Comparison of ENCODE assay signal across 19 cellular contexts in the genomic region with DNA sequence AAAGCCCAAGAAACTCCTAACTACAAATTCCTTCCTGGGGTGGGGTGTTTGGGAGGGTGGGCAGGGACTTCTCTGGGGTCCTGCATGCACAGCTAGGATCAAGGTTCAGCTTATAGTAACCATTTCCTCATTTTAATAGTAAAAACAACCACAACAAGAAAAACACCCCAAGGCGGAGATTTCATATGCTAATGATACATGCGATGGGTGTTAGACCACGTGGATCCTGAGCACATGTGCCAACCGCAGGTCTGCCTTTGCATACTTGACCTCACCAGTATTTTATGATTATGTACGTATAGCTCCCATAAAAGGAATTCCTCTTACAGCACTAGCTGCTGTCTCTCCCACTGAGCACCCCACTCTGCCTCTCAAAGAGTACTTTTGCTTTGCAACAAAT. TPM values are rescaled to one million over a fixed set of nuclear protein-coding genes. Genes with fewer than 3 reads are reported as not detected.
DNase-seq lines count a peak whose midpoint lies in the region; ATAC-seq, FAIRE-seq and TF ChIP-seq lines count a peak whose summit lies in the region.
"Had no signal": no experiment of that assay in that cellular context is flagged by ENCODE, and none has a peak within 500 bp of the region (broad histone marks: within the 10 kb centered on the region; RNA-seq: fewer than 3 reads in every experiment).

No MANE protein-coding gene starts in this region.

- peaks cover 0 to 17% (median 1%) of the 10 kb centered on the region in 11 donors for H3K9me3 Mint-ChIP-seq in naive thymus-derived CD4-positive, alpha-beta T cell

- H3K27me3 ChIP-seq in naive thymus-derived CD4-positive, alpha-beta T cell (ENCODE audit: control insufficient read depth in 2 of 2, insufficient read depth in 2 of 2, low read length in 2 of 2) = no peaks in the 10 kb centered on the region

- ATAC-seq in naive thymus-derived CD4-positive, alpha-beta T cell = peak; percentile 36
- ATAC-seq in HG02970 (IDR thresholded peaks at IDR 0.05; ENCODE audit: low FRiP score, unreplicated experiment) = no peak
- no peak for ATAC-seq in HG02981 (IDR thresholded peaks at IDR 0.05; ENCODE audit: unreplicated experiment)
- ATAC-seq: GM23338 had no signal

- no peak for TF ChIP-seq POLR2A in GM12891 (IDR thresholded peaks at IDR 0.05; ENCODE audit: low read depth, low read length)

- no peak overlapping the region for H3K4me3 Mint-ChIP-seq in naive thymus-derived CD4-positive, alpha-beta T cell
- H3K4me3 Mint-ChIP-seq: GM23338 had no signal

- H3K4me3 ChIP-seq in SK-N-MC = peak overlapping the region; percentile 61
- no peak overlapping the region for H3K4me3 ChIP-seq in naive thymus-derived CD4-positive, alpha-beta T cell (ENCODE audit: low read length)
- H3K4me3 ChIP-seq: GM23338 had no signal

- peaks cover 0 to 7% (median 2%) of the 10 kb centered on the region in 5 donors for H3K36me3 Mint-ChIP-seq in naive thymus-derived CD4-positive, alpha-beta T cell

- POLR2A ChIA-PET in naive thymus-derived CD4-positive, alpha-beta T cell (lab: Charles Lee) = no interaction called here

- CTCF ChIA-PET in naive thymus-derived CD4-positive, alpha-beta T cell (lab: Charles Lee) = no interaction called here

- H3K9me3 ChIP-seq in SK-N-MC (ENCODE audit: low read depth, low read length) = peaks cover 6% of the 10 kb centered on the region; the same call in 1 of the 2 replicates
- H3K9me3 ChIP-seq in naive thymus-derived CD4-positive, alpha-beta T cell (ENCODE audit: control insufficient read depth in 2 of 3, low read length in 3 of 3) = no peaks in the 10 kb centered on the region
- H3K9me3 ChIP-seq: BE2C had no signal

- peaks cover 0 to 15% (median 0%) of the 10 kb centered on the region in 5 donors for H3K27me3 Mint-ChIP-seq in naive thymus-derived CD4-positive, alpha-beta T cell

- H3K4me1 ChIP-seq in naive thymus-derived CD4-positive, alpha-beta T cell (ENCODE audit: control insufficient read depth in 2 of 2, insufficient read depth in 2 of 2, low read length in 2 of 2) = peaks cover 5 to 7% of the 10 kb centered on the region in 2 donors
- H3K4me1 ChIP-seq: BE2C had no signal

- H3K36me3 ChIP-seq in SK-N-MC (ENCODE audit: insufficient read depth, low read length) = peaks cover under 1% of the 10 kb centered on the region; the same call in 1 of the 2 replicates
- H3K36me3 ChIP-seq in naive thymus-derived CD4-positive, alpha-beta T cell (ENCODE audit: control insufficient read depth in 2 of 3, insufficient read depth in 3 of 3, low read length in 3 of 3) = no peaks in the 10 kb centered on the region
- H3K36me3 ChIP-seq: BE2C had no signal

- DNase-seq in GM12891 (ENCODE audit: insufficient read length, low spot score) (no peak), NCI-H1048 (lab: John Stamatoyannopoulos, UW) (peak; percentile 47), SK-N-MC (ENCODE audit: low read depth, low spot score) (peak; percentile 75), D721Med (ENCODE audit: insufficient read length, low spot score) (no peak), NCI-H510A treated with DMSO at 0.1 percent for 48 hours (lab: John Stamatoyannopoulos, UW) (no peak)
- DNase-seq in naive thymus-derived CD4-positive, alpha-beta T cell = no peak
- DNase-seq: BE2C; DMS153; NCI-H1436; NCI-H2081; NCI-H524 treated with DMSO at 0.1 percent for 48 hours; NK-92 treated with Interleukin-12 subunit alpha and Interleukin-12 subunit beta, amount 100 ng/mL, for 24 hours; SHP77 had no signal

- FAIRE-seq in GM12891 (lab: Jason Lieb, UNC) = no peak
- no peak for FAIRE-seq in D721Med (lab: Jason Lieb, UNC)

- no peak for TF ChIP-seq CTCF in D721Med (IDR thresholded peaks at IDR 0.05; ENCODE audit: insufficient read depth, missing control alignments)

- H3K9ac ChIP-seq in SK-N-MC (ENCODE audit: insufficient read length) = peak overlapping the region; percentile 6

- H3K27ac ChIP-seq in SK-N-MC = peak overlapping the region; percentile 43; the same call in 1 of the 2 replicates
- H3K27ac ChIP-seq in naive thymus-derived CD4-positive, alpha-beta T cell (ENCODE audit: low read depth, low read length) = no peak overlapping the region
- H3K27ac ChIP-seq: HL-60 had no signal

- H3K4me1 Mint-ChIP-seq in naive thymus-derived CD4-positive, alpha-beta T cell = peaks cover 4 to 40% (median 29%) of the 10 kb centered on the region in 7 donors

- intact Hi-C loops in naive thymus-derived CD4-positive, alpha-beta T cell (cut with micrococcal nuclease) = no loop called here

- no peak overlapping the region for H3K27ac Mint-ChIP-seq in naive thymus-derived CD4-positive, alpha-beta T cell

TF ChIP-seq in GM12891, 5 proteins besides CTCF, POLR2A, EP300 and RAD21:
- TF ChIP-seq POLR2AphosphoS5 (IDR thresholded peaks at IDR 0.05; ENCODE audit: low read depth, low read length) (no peak), SPI1 (IDR thresholded peaks at IDR 0.05; ENCODE audit: low read depth, low read length) (0 out of 2 replicates have a peak, but pooled peaks have one; percentile 7)
TF ChIP-seq in GM12891: peak in this region for 1.

RNA-seq across cellular contexts. Expression of a gene that starts 1.9 kb away (rescaled TPM):
- polyA plus RNA-seq in GM12891 (2012; ENCODE audit: low read depth, missing spikeins) = not detected
- total RNA-seq in naive thymus-derived CD4-positive, alpha-beta T cell = not detected
- not detected for polyA plus RNA-seq in naive thymus-derived CD4-positive, alpha-beta T cell
- total RNA-seq: G401; GM23338; T-helper 2 cell treated with Interferon-gamma antibody and Interleukin-4, amounts not matched to agents 100 ng/mL and 5 ng/mL, for 36 hours had no signal
- polyA plus RNA-seq: GM23338 had no signal

RNA-seq across cellular contexts. Expression of a gene that starts 7.7 kb away (rescaled TPM):
- polyA plus RNA-seq in GM12891 (2012; ENCODE audit: low read depth, missing spikeins) = not detected
- not detected for total RNA-seq in naive thymus-derived CD4-positive, alpha-beta T cell
- not detected for polyA plus RNA-seq in naive thymus-derived CD4-positive, alpha-beta T cell
- total RNA-seq: G401; GM23338; T-helper 2 cell treated with Interferon-gamma antibody and Interleukin-4, amounts not matched to agents 100 ng/mL and 5 ng/mL, for 36 hours had no signal
- polyA plus RNA-seq: GM23338 had no signal

RNA-seq across cellular contexts. Expression of a gene that starts 11.1 kb away (rescaled TPM):
- polyA plus RNA-seq in GM12891 (2012; ENCODE audit: low read depth, missing spikeins) = not detected
- total RNA-seq in naive thymus-derived CD4-positive, alpha-beta T cell = not detected
- not detected for polyA plus RNA-seq in naive thymus-derived CD4-positive, alpha-beta T cell
- total RNA-seq: G401; GM23338; T-helper 2 cell treated with Interferon-gamma antibody and Interleukin-4, amounts not matched to agents 100 ng/mL and 5 ng/mL, for 36 hours had no signal
- polyA plus RNA-seq: GM23338 had no signal

RNA-seq across cellular contexts. Expression of a gene that starts 14.3 kb away (rescaled TPM):
- polyA plus RNA-seq in GM12891 (2012; ENCODE audit: low read depth, missing spikeins) = not detected
- total RNA-seq in naive thymus-derived CD4-positive, alpha-beta T cell = not detected
- polyA plus RNA-seq in naive thymus-derived CD4-positive, alpha-beta T cell = not detected
- total RNA-seq: G401; GM23338; T-helper 2 cell treated with Interferon-gamma antibody and Interleukin-4, amounts not matched to agents 100 ng/mL and 5 ng/mL, for 36 hours had no signal
- polyA plus RNA-seq: GM23338 had no signal

RNA-seq across cellular contexts. Expression of a gene that starts 18.4 kb away (rescaled TPM):
- polyA plus RNA-seq in GM12891 (2012; ENCODE audit: low read depth, missing spikeins) = not detected
- total RNA-seq in naive thymus-derived CD4-positive, alpha-beta T cell = not detected
- polyA plus RNA-seq in naive thymus-derived CD4-positive, alpha-beta T cell = not detected
- total RNA-seq: G401; GM23338; T-helper 2 cell treated with Interferon-gamma antibody and Interleukin-4, amounts not matched to agents 100 ng/mL and 5 ng/mL, for 36 hours had no signal
- polyA plus RNA-seq: GM23338 had no signal

Comparison
In these comparisons a context has a peak if more than half of its experiments do, and no peak if none do; other contexts are left out.
1. DNase-seq: peak in NCI-H1048 (single experiment) and SK-N-MC (single experiment); none in GM12891 (single experiment), naive thymus-derived CD4-positive, alpha-beta T cell (0 of 9), D721Med (single experiment) and NCI-H510A treated with DMSO at 0.1 percent for 48 hours (single experiment).